8 cellular contexts compared by ENCODE assay signal in the genomic region with DNA sequence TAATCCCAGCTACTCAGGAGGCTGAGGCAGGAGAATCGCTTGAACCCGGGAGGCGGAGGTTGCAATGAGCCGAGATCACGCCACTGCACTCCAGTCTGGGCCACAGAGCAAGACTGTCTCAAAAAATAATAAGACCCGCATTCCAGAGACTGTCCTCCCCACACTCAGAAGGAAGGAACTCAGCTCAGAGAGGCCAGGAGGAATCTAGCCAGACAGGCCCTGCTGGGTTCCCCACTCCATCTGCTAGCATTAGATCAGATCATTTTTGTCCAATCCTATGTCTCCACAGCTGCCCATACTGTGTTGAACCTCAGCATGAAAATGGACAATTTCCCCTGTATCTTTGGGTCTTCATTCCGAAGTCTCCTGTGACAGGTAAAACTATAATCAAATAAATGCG. TPM values are rescaled to one million over a fixed set of nuclear protein-coding genes. Genes with fewer than 3 reads are reported as not detected.
A peak's percentile ranks its signal among the peaks of the same experiment; 100 is the strongest.
DNase-seq lines count a peak whose midpoint lies in the region; ATAC-seq and TF ChIP-seq lines count a peak whose summit lies in the region.
"Not testable (repeated sequence)": the region's sequence is repeated elsewhere in the genome, so short reads cannot be mapped to it uniquely, and the experiment has no call there.

No MANE protein-coding gene starts in this region.

- H3K9me2 ChIP-seq in Karpas-422 (replicated peaks; ENCODE audit: insufficient read depth, low read length): not testable (repeated sequence)

- H3K4me3 Mint-ChIP-seq in WTC11: not testable (repeated sequence)
- peak overlapping the region; percentile 3 for H3K4me3 Mint-ChIP-seq in neural crest cell

- not testable (repeated sequence) for H3K9me3 ChIP-seq in Karpas-422 (ENCODE audit: low read length); upper lobe of right lung

- CTCF ChIA-PET in WTC11 (lab: Charles Lee): interaction anchor here (0.6 kb wide), 1 partner anchor 153 kb away, joined by 6 read pairs; no protein-coding TSS in a partner anchor

- H3K27ac Mint-ChIP-seq in WTC11; neural crest cell (ENCODE audit: unreplicated experiment): not testable (repeated sequence)

- H3K4me3 ChIP-seq in Karpas-422 (ENCODE audit: low read length); upper lobe of right lung: not testable (repeated sequence)

- not testable (repeated sequence) for H3K27me3 ChIP-seq in Karpas-422 (ENCODE audit: low read length); upper lobe of right lung

- not testable (repeated sequence) for TF ChIP-seq CTCF in WTC11 (IDR thresholded peaks at IDR 0.05); neural crest cell (conservative IDR thresholded peaks at IDR 0.05); upper lobe of right lung (IDR thresholded peaks at IDR 0.05)

- H3K9me3 Mint-ChIP-seq in WTC11, neural crest cell: not testable (repeated sequence)

- intact Hi-C loops in upper lobe of right lung (cut with DNase I): not testable (repeated sequence)

- H3K27me3 Mint-ChIP-seq in WTC11 (ENCODE audit: low read depth): peaks cover 79% of the 10 kb centered on the region
- H3K27me3 Mint-ChIP-seq in neural crest cell (ENCODE audit: low read depth): not testable (repeated sequence)

- not testable (repeated sequence) for H4K20me1 ChIP-seq in Karpas-422 (ENCODE audit: insufficient read depth, low read depth, low read length)

- H3K9ac ChIP-seq in Karpas-422 (ENCODE audit: low read length): not testable (repeated sequence)

- H3K4me2 ChIP-seq in Karpas-422 (ENCODE audit: low read depth, low read length, poor library complexity, severe bottlenecking): not testable (repeated sequence)

- not testable (repeated sequence) for H3K36me3 Mint-ChIP-seq in WTC11; neural crest cell (ENCODE audit: low read depth)

- not testable (repeated sequence) for H3K27ac ChIP-seq in Karpas-422 (ENCODE audit: low read length); upper lobe of right lung

- H3K79me2 ChIP-seq in Karpas-422 (ENCODE audit: low read length): not testable (repeated sequence)

- POLR2A ChIA-PET in WTC11 (lab: Charles Lee): not testable (repeated sequence)

- peaks cover 15% of the 10 kb centered on the region for H3K4me1 ChIP-seq in Karpas-422 (ENCODE audit: low read length)
- H3K4me1 ChIP-seq in upper lobe of right lung: not testable (repeated sequence)

- not testable (repeated sequence) for H3K36me3 ChIP-seq in Karpas-422 (ENCODE audit: insufficient read depth, low read length); upper lobe of right lung

- peak; percentile 6 for ATAC-seq in GM21529 (IDR thresholded peaks at IDR 0.05; ENCODE audit: unreplicated experiment)
- ATAC-seq in WTC11: not testable (repeated sequence)
- ATAC-seq in upper lobe of right lung: peak; percentile 37

- H3K4me1 Mint-ChIP-seq in WTC11: not testable (repeated sequence)
- H3K4me1 Mint-ChIP-seq in neural crest cell: peaks cover 14% of the 10 kb centered on the region

- DNase-seq in ELF-1 (ENCODE audit: low read depth, low spot score) (peak; percentile 62), Karpas-422 (peak; percentile 22), cerebellum (ENCODE audit: low spot score) (peak; percentile 51), islet precursor cell (peak; percentile 90)
- DNase-seq in WTC11 (ENCODE audit: low spot score); neural crest cell (ENCODE audit: low read depth, low spot score); upper lobe of right lung: not testable (repeated sequence)

- H2AFZ ChIP-seq in Karpas-422 (ENCODE audit: low read length): not testable (repeated sequence)

TF ChIP-seq in WTC11, 78 proteins besides CTCF, POLR2A, EP300 and RAD21:
- 0 out of 2 replicates have a peak, but pooled peaks have one; percentile 28 for TF ChIP-seq GTF2I (CRISPR knock-in tag; conservative IDR thresholded peaks at IDR 0.05)

RNA-seq across cellular contexts. Expression of a gene that starts 9.8 kb away (rescaled TPM):
- total RNA-seq in Karpas-422 (2014; rRNA removed; shearing (Covaris generic); ENCODE audit: low replicate concordance): 19.2 and 45.1 TPM in 2 replicates
- total RNA-seq in WTC11 (2021) (72.9 to 95.0 TPM (median 76.5 TPM) in 3 replicates), cerebellum (32.4 TPM), neural crest cell (78.0 and 78.2 TPM in 2 replicates), upper lobe of right lung (31.2 TPM)

RNA-seq across cellular contexts. Expression of a gene that starts 24.3 kb away (rescaled TPM):
- total RNA-seq in Karpas-422 (2014; rRNA removed; shearing (Covaris generic); ENCODE audit: low replicate concordance): 3.2 and 3.7 TPM in 2 replicates
- total RNA-seq in WTC11 (2021): 0.37 to 1.1 TPM (median 0.92 TPM) in 3 replicates
- total RNA-seq in cerebellum: 2.6 TPM
- total RNA-seq in neural crest cell: 0.36 and 0.63 TPM in 2 replicates
- total RNA-seq in upper lobe of right lung: 1.2 TPM
